In the genomic region with DNA sequence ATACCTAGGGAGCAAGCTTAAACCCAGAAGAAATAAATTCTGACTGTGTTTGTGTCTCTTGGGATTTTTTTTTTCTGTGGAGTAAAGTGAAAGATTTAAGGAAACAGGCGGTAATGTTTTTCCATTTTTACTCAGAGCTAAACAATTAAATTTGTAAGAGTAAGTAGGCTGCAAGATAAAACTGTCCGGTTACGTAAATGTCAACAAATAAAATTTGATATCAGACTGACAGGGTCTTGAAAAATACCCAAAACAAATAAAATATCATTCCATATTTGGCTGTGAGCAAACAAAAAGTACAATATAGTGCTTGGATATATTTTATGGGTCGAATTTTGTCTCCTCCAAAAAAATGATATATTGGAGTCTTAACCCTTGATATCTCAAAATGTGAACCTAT, we compare ENCODE assay signal across 19 cellular contexts.
DNase-seq lines count a peak whose midpoint lies in the region; ATAC-seq, FAIRE-seq and TF ChIP-seq lines count a peak whose summit lies in the region.
"Had no signal": no experiment of that assay in that cellular context is flagged by ENCODE, and none has a peak within 500 bp of the region (broad histone marks: within the 10 kb centered on the region; RNA-seq: fewer than 3 reads in every experiment).

No MANE protein-coding gene starts in this region.

- peak overlapping the region; percentile 26; the same call in 1 of the 2 replicates for H3K27ac Mint-ChIP-seq in GM23338
- H3K27ac Mint-ChIP-seq in activated naive CD4-positive, alpha-beta T cell treated with anti-CD3 and anti-CD28 coated beads, Interleukin-2, amount 50 U/mL, for 72 hours: no peak overlapping the region
- H3K27ac Mint-ChIP-seq: B cell; CD4-positive, alpha-beta T cell; IgD-negative memory B cell had no signal

- H3K9me3 Mint-ChIP-seq in GM23338: no peaks in the 10 kb centered on the region
- H3K9me3 Mint-ChIP-seq in activated naive CD4-positive, alpha-beta T cell treated with anti-CD3 and anti-CD28 coated beads, Interleukin-2, amount 50 U/mL, for 72 hours: peaks cover 15 to 21% of the 10 kb centered on the region in 2 donors

- no peak for TF ChIP-seq CTCF in GM23338 (conservative IDR thresholded peaks at IDR 0.05; ENCODE audit: low read depth in 2 of 2)
- TF ChIP-seq CTCF in OCI-LY1 (IDR thresholded peaks at IDR 0.05; ENCODE audit: low read length): no peak
- no peak for TF ChIP-seq CTCF in VCaP (conservative IDR thresholded peaks at IDR 0.05)
- TF ChIP-seq CTCF in pancreas (IDR thresholded peaks at IDR 0.05): no peak

- no peaks in the 10 kb centered on the region for H3K4me1 ChIP-seq in GM23338 (ENCODE audit: insufficient read depth)
- peaks cover 9% of the 10 kb centered on the region for H3K4me1 ChIP-seq in OCI-LY1 (ENCODE audit: insufficient read depth, low read length, severe bottlenecking)
- peaks cover 0 to 8% (median 0%) of the 10 kb centered on the region in 3 donors for H3K4me1 ChIP-seq in pancreas

- H2AFZ ChIP-seq in GM23338: no peak overlapping the region
- H2AFZ ChIP-seq in OCI-LY1 (ENCODE audit: low read length): 0 out of 2 replicates have a peak overlapping the region, but pooled peaks have one; percentile 40
- H2AFZ ChIP-seq: GM23248 had no signal

- H3K9me3 ChIP-seq in OCI-LY1 (ENCODE audit: low read length) (no peaks in the 10 kb centered on the region), pancreas (no peaks in the 10 kb centered on the region)

- ATAC-seq in GM23338: no peak
- ATAC-seq in pancreas: peak; percentile 61 to 83 (median 71)
- ATAC-seq in GM18502 (IDR thresholded peaks at IDR 0.05; ENCODE audit: poor library complexity, unreplicated experiment): no peak
- ATAC-seq in HG03460 (IDR thresholded peaks at IDR 0.05; ENCODE audit: unreplicated experiment): no peak
- ATAC-seq in activated naive CD4-positive, alpha-beta T cell treated with anti-CD3 and anti-CD28 coated beads, Interleukin-2, amount 50 U/mL, for 72 hours: no peak

- H3K9ac ChIP-seq in OCI-LY1 (ENCODE audit: low read length): no peak overlapping the region
- H3K9ac ChIP-seq: GM23248 had no signal

- H3K4me3 ChIP-seq in GM23338 (no peak overlapping the region), OCI-LY1 (ENCODE audit: low read depth, low read length, poor library complexity, severe bottlenecking) (no peak overlapping the region), pancreas (no peak overlapping the region)
- H3K4me3 ChIP-seq: GM23248 had no signal

- peaks cover 1% of the 10 kb centered on the region for H3K27me3 Mint-ChIP-seq in GM23338 (ENCODE audit: insufficient read depth, low read depth, poor library complexity)
- H3K27me3 Mint-ChIP-seq: B cell; CD4-positive, alpha-beta T cell; IgD-negative memory B cell had no signal

- H3K79me2 ChIP-seq in GM23338 (replicated peaks; ENCODE audit: insufficient read depth) (no peaks in the 10 kb centered on the region), OCI-LY1 (ENCODE audit: insufficient read depth, low read length) (no peaks in the 10 kb centered on the region)

- no peak overlapping the region for H3K4me2 ChIP-seq in GM23338
- no peak overlapping the region for H3K4me2 ChIP-seq in OCI-LY1 (ENCODE audit: low read length)

- no peaks in the 10 kb centered on the region for H3K27me3 ChIP-seq in GM23338 (ENCODE audit: insufficient read depth)
- H3K27me3 ChIP-seq in OCI-LY1 (ENCODE audit: insufficient read depth, low read length): no peaks in the 10 kb centered on the region
- no peaks in the 10 kb centered on the region for H3K27me3 ChIP-seq in pancreas

- H3K4me1 Mint-ChIP-seq in GM23338: no peaks in the 10 kb centered on the region
- H3K4me1 Mint-ChIP-seq: B cell, IgD-negative memory B cell had no signal

- WGBS in pancreas, 2 donors: 14 to 16% methylated on average over 4 of the region's 4 CpGs

- intact Hi-C loops in pancreas (cut with DNase I): no loop called here

- no peaks in the 10 kb centered on the region for H3K36me3 Mint-ChIP-seq in GM23338 (ENCODE audit: low read depth)
- no peaks in the 10 kb centered on the region for H3K36me3 Mint-ChIP-seq in activated naive CD4-positive, alpha-beta T cell treated with anti-CD3 and anti-CD28 coated beads, Interleukin-2, amount 50 U/mL, for 72 hours
- H3K36me3 Mint-ChIP-seq: IgD-negative memory B cell had no signal

- no peak overlapping the region for H3K27ac ChIP-seq in GM23338 (ENCODE audit: low read depth)
- no peak overlapping the region for H3K27ac ChIP-seq in OCI-LY1 (ENCODE audit: low read depth, low read length, poor library complexity, severe bottlenecking)
- peak overlapping the region; percentile 28 for H3K27ac ChIP-seq in VCaP
- no peak overlapping the region for H3K27ac ChIP-seq in pancreas
- H3K27ac ChIP-seq: GM23248 had no signal

- H4K20me1 ChIP-seq in GM23338 (replicated peaks; ENCODE audit: insufficient read depth) (no peaks in the 10 kb centered on the region), OCI-LY1 (ENCODE audit: insufficient read depth, low read length) (no peaks in the 10 kb centered on the region)

- H3K9me2 ChIP-seq in GM23338 (ENCODE audit: insufficient read depth): 0 out of 2 replicates have a peak, but pooled peaks cover 2% of the 10 kb centered on the region
- no peaks in the 10 kb centered on the region for H3K9me2 ChIP-seq in OCI-LY1 (ENCODE audit: low read depth, low read length)

- H3K36me3 ChIP-seq in GM23338 (ENCODE audit: insufficient read depth) (no peaks in the 10 kb centered on the region), OCI-LY1 (ENCODE audit: insufficient read depth, low read length) (no peaks in the 10 kb centered on the region), pancreas (no peaks in the 10 kb centered on the region)

- H3F3A ChIP-seq in GM23338 (replicated peaks; ENCODE audit: low read depth) (no peaks in the 10 kb centered on the region), OCI-LY1 (ENCODE audit: insufficient read depth, low read length) (no peaks in the 10 kb centered on the region)

- no peak overlapping the region for H3K4me3 Mint-ChIP-seq in GM23338
- H3K4me3 Mint-ChIP-seq: B cell; CD4-positive, alpha-beta T cell; IgD-negative memory B cell had no signal

- FAIRE-seq in pancreas (lab: Jason Lieb, UNC): no peak
- FAIRE-seq: A204.1, GM12892, GM19239 had no signal

- DNase-seq in GM23338 (ENCODE audit: low spot score) (no peak), pancreas (no peak)
- DNase-seq in activated naive CD4-positive, alpha-beta T cell treated with anti-CD3 and anti-CD28 coated beads, Interleukin-2, amount 50 U/mL, for 72 hours (ENCODE audit: low spot score in 2 of 2): no peak
- DNase-seq: C1 segment of cervical spinal cord; CD4-positive, alpha-beta T cell; COR-L47; DND-41; GDM1; GM23248; H7 had no signal

TF ChIP-seq in GM23338, 12 proteins besides CTCF, POLR2A, EP300 and RAD21 (continues in another document):
- no peak for TF ChIP-seq STAT1 (IDR thresholded peaks at IDR 0.05; ENCODE audit: unreplicated experiment)
- no peak for TF ChIP-seq ZNF331 (CRISPR knock-in tag; IDR thresholded peaks at IDR 0.05; ENCODE audit: low read depth)
- TF ChIP-seq ZNF114 (CRISPR knock-in tag; IDR thresholded peaks at IDR 0.05): no peak
- no peak for TF ChIP-seq ETS1 (IDR thresholded peaks at IDR 0.05)
- TF ChIP-seq REST (IDR thresholded peaks at IDR 0.05; ENCODE audit: unreplicated experiment): no peak
- TF ChIP-seq POLR2AphosphoS5 (IDR thresholded peaks at IDR 0.05; ENCODE audit: low read depth): no peak

Comparison
In these comparisons a context has a peak if more than half of its experiments do, and no peak if none do; other contexts are left out.
1. ATAC-seq: peak in pancreas (4 of 4); none in GM23338 (single experiment), GM18502 (single experiment), HG03460 (single experiment) and activated naive CD4-positive, alpha-beta T cell treated with anti-CD3 and anti-CD28 coated beads, Interleukin-2, amount 50 U/mL, for 72 hours (0 of 2).